Comparison of ENCODE assay signal across 10 cellular contexts in the genomic region with DNA sequence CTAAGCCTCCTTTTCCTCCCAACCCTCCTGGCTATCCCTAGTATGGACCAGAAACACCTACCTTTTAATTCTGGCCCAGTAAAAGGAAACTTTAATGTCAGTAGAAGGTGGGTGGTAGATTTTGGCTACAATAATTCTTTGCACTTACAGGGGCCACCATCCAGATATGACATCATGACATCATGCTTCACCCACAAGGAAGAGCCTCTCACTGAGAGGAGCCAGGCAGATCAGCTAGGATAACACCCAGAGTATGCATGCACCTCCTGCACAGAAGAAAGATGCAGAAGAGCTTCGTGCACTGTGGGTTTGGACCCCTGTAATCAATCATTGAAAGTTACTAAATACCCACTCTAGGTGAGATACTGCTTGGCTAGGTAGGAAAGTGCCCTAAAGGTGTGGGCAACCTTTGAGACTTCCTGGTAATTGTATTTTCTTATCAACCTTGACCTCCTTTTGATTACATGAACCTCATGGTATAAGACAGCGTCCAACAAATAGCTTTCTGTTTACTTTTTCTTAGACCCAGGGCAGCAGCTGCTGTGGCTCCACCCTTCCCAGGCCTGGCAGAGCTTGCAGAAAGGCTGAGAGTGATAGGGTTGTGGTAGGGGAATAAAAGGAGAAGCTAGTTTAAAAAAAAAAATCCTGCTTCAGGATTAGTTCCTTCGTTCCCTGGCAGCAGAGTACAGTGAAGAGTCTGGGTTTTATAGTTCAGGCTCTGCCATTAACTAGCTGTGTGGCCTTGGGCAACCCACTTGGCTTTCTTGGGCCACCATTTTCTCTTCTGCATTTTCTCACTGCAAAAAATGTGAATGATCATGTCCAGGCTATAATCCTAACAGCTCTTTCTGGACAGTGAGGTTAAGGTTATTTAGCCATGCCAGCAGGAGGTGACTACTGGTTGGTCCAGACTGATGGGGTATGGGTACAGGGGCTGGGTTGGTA. TPM values are rescaled to one million over a fixed set of nuclear protein-coding genes. Genes with fewer than 3 reads are reported as not detected.
DNase-seq lines count a peak whose midpoint lies in the region; ATAC-seq, FAIRE-seq and TF ChIP-seq lines count a peak whose summit lies in the region.
"Had no signal": no experiment of that assay in that cellular context is flagged by ENCODE, and none has a peak within 500 bp of the region (broad histone marks: within the 10 kb centered on the region; RNA-seq: fewer than 3 reads in every experiment).

No MANE protein-coding gene starts in this region.

- in situ Hi-C loops in transverse colon (cut with MboI; ENCODE audit: low pct_ligation_motif_present in 1 of 4, low pct_unique_long_range_greater_than_20kb in 1 of 4, low sequenced_read_pairs in 3 of 4): no loop called here

- H3K4me1 Mint-ChIP-seq in activated T-cell treated with anti-CD3 and anti-CD28 coated beads, Interleukin-2, amount 50 U/mL, for 4 hours (ENCODE audit: low read depth): peaks cover 81% of the 10 kb centered on the region
- H3K4me1 Mint-ChIP-seq in T-helper 2 cell treated with Interferon-gamma antibody and Interleukin-4, amounts not matched to agents 5 μg/mL and 100 μg/mL, for 36 hours (ENCODE audit: low read depth): peaks cover 75% of the 10 kb centered on the region

- no peak overlapping the region for H3K4me3 ChIP-seq in kidney (ENCODE audit: low read length in 2 of 2)
- no peak overlapping the region for H3K4me3 ChIP-seq in transverse colon

- peak overlapping the region; percentile 93 for H3K4me3 Mint-ChIP-seq in activated T-cell treated with anti-CD3 and anti-CD28 coated beads, Interleukin-2, amount 50 U/mL, for 4 hours
- H3K4me3 Mint-ChIP-seq in T-helper 2 cell treated with Interferon-gamma antibody and Interleukin-4, amounts not matched to agents 5 μg/mL and 100 μg/mL, for 36 hours: peak overlapping the region; percentile 91

- ATAC-seq in activated T-cell treated with anti-CD3 and anti-CD28 coated beads, Interleukin-2, amount 50 U/mL, for 4 hours: no peak
- no peak for ATAC-seq in HG03097 (IDR thresholded peaks at IDR 0.05; ENCODE audit: low FRiP score, unreplicated experiment)
- no peak for ATAC-seq in GM21447 (IDR thresholded peaks at IDR 0.05; ENCODE audit: unreplicated experiment)

- H3K27ac ChIP-seq in kidney (ENCODE audit: low read depth in 2 of 2, low read length in 2 of 2) (peak overlapping the region; percentile 90 to 96), transverse colon (peak overlapping the region; percentile 99 to 100 (median 100))

- no peak for TF ChIP-seq CTCF in kidney (IDR thresholded peaks at IDR 0.05; ENCODE audit: borderline replicate concordance, extremely low read depth, insufficient read depth)
- TF ChIP-seq CTCF in transverse colon (IDR thresholded peaks at IDR 0.05): no peak

- intact Hi-C loops in kidney (cut with DNase I) (no loop called here), transverse colon (cut with DNase I; ENCODE audit: low total_unique reads) (no loop called here)

- FAIRE-seq in kidney (lab: Jason Lieb, UNC): no peak
- FAIRE-seq: G401.6 had no signal

- H3K9me3 ChIP-seq in kidney (ENCODE audit: control insufficient read depth in 1 of 2, low read length in 2 of 2): no peaks in the 10 kb centered on the region
- H3K9me3 ChIP-seq in transverse colon: no peaks in the 10 kb centered on the region
- H3K9me3 ChIP-seq: thoracic aorta had no signal

- no peaks in the 10 kb centered on the region for H3K36me3 ChIP-seq in kidney (ENCODE audit: control insufficient read depth in 1 of 2, insufficient read depth in 2 of 2, low read length in 2 of 2)
- no peaks in the 10 kb centered on the region for H3K36me3 ChIP-seq in transverse colon
- H3K36me3 ChIP-seq: thoracic aorta had no signal

- H3K27me3 Mint-ChIP-seq in activated T-cell treated with anti-CD3 and anti-CD28 coated beads, Interleukin-2, amount 50 U/mL, for 4 hours (ENCODE audit: low read depth): no peaks in the 10 kb centered on the region
- no peaks in the 10 kb centered on the region for H3K27me3 Mint-ChIP-seq in T-helper 2 cell treated with Interferon-gamma antibody and Interleukin-4, amounts not matched to agents 5 μg/mL and 100 μg/mL, for 36 hours (ENCODE audit: low read depth)

- H3K4me1 ChIP-seq in kidney (ENCODE audit: control insufficient read depth in 1 of 2, insufficient read depth in 1 of 2, low read depth in 1 of 2, low read length in 2 of 2) (peaks cover 60 to 61% of the 10 kb centered on the region in 2 donors), transverse colon (peaks cover 85 to 99% (median 98%) of the 10 kb centered on the region in 4 donors)

- H3K9ac ChIP-seq in kidney (ENCODE audit: low read length in 2 of 2): peak overlapping the region in 1 of 2 donors; percentile 77

- no peaks in the 10 kb centered on the region for H3K9me3 Mint-ChIP-seq in activated T-cell treated with anti-CD3 and anti-CD28 coated beads, Interleukin-2, amount 50 U/mL, for 4 hours
- no peaks in the 10 kb centered on the region for H3K9me3 Mint-ChIP-seq in T-helper 2 cell treated with Interferon-gamma antibody and Interleukin-4, amounts not matched to agents 5 μg/mL and 100 μg/mL, for 36 hours

- no peak for DNase-seq in activated T-cell treated with anti-CD3 and anti-CD28 coated beads, Interleukin-2, amount 50 U/mL, for 4 hours
- DNase-seq in activated T-cell treated with anti-CD3 and anti-CD28 coated beads, Interleukin-2, amount 50 U/mL, for 1 hour: no peak
- no peak for DNase-seq in T-helper 2 cell treated with Interferon-gamma antibody and Interleukin-4, amounts not matched to agents 5 μg/mL and 100 μg/mL, for 36 hours (ENCODE audit: low spot score)
- no peak for DNase-seq in kidney
- DNase-seq in transverse colon: peak; percentile 84
- DNase-seq in NCI-H82 treated with DMSO at 0.1 percent for 48 hours (lab: John Stamatoyannopoulos, UW; ENCODE audit: unreplicated experiment): no peak

- H3K27me3 ChIP-seq in transverse colon: no peaks in the 10 kb centered on the region

- H3K27ac Mint-ChIP-seq in T-helper 2 cell treated with Interferon-gamma antibody and Interleukin-4, amounts not matched to agents 5 μg/mL and 100 μg/mL, for 36 hours: peak overlapping the region; percentile 98

- TF ChIP-seq EP300 in transverse colon (IDR thresholded peaks at IDR 0.05; ENCODE audit: low read depth): peak; percentile 28

- peak; percentile 57 for TF ChIP-seq POLR2A in transverse colon (IDR thresholded peaks at IDR 0.05)

- 6 to 14% methylated on average over 1 to 3 of the region's 3 CpGs for WGBS in transverse colon (ENCODE audit: low coverage in 1 of 2), 2 donors

- peaks cover 50% of the 10 kb centered on the region for H3K36me3 Mint-ChIP-seq in activated T-cell treated with anti-CD3 and anti-CD28 coated beads, Interleukin-2, amount 50 U/mL, for 4 hours (ENCODE audit: insufficient read depth)
- peaks cover 70% of the 10 kb centered on the region for H3K36me3 Mint-ChIP-seq in T-helper 2 cell treated with Interferon-gamma antibody and Interleukin-4, amounts not matched to agents 5 μg/mL and 100 μg/mL, for 36 hours (ENCODE audit: low read depth)

RNA-seq across cellular contexts. Expression of a gene that starts 6.2 kb away (rescaled TPM):
- total RNA-seq in activated T-cell treated with anti-CD3 and anti-CD28 coated beads, Interleukin-2, amount 50 U/mL, for 4 hours: 10 to 100 TPM; 76.3 to 88.2 (median 85.8) TPM
- 24.5 TPM for total RNA-seq in kidney
- 7.6 TPM for polyA plus RNA-seq in kidney (ENCODE audit: insufficient read depth, low read depth, low replicate concordance)
- total RNA-seq in transverse colon: 10 to 100 TPM; 13.0 to 33.7 (median 18.7) TPM

RNA-seq across cellular contexts. Expression of a gene that starts 48.8 kb away (rescaled TPM):
- total RNA-seq in activated T-cell treated with anti-CD3 and anti-CD28 coated beads, Interleukin-2, amount 50 U/mL, for 4 hours: under 1 TPM; 0.25 to 0.63 (median 0.27) TPM
- total RNA-seq in kidney (not detected), transverse colon (under 1 TPM in 1 of 4 donors, not detected in 3; 0.48 TPM)
- not detected for polyA plus RNA-seq in kidney (ENCODE audit: insufficient read depth, low read depth, low replicate concordance)
- total RNA-seq: thoracic aorta had no signal
